In the genomic region with DNA sequence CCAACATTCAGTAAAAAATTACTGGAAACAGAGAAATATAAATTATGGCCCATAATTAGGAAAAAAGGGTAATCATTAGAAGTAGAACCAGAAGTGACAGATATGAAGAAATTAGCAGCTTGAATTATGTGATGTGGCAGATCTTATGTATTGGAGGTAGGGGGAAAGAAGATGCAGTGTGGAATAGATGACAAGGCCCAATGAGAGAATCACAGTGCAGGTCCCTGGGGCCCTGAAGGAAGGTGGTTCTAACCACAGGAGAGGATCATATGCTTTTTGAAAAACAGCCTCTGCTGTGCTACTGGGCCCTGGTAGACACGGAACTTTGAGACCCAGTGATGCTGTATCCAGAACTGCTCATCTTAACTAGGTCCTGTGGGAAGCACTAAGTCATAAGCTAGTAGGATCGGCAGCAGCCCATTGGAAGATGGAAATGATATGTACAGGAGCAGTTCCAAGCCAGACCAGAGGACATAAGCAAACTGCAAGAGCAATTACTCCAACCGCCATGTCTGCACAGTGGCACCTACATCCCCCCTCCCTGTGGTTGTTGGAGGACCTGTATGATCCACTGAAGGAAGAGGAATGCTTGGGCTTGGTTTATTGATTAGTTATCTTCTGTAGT, we compare ENCODE assay signal across 27 cellular contexts. TPM values are rescaled to one million over a fixed set of nuclear protein-coding genes. Genes with fewer than 3 reads are reported as not detected.
DNase-seq lines count a peak whose midpoint lies in the region; ATAC-seq and TF ChIP-seq lines count a peak whose summit lies in the region.
"Had no signal": no experiment of that assay in that cellular context is flagged by ENCODE, and none has a peak within 500 bp of the region (broad histone marks: within the 10 kb centered on the region; RNA-seq: fewer than 3 reads in every experiment).

No MANE protein-coding gene starts in this region.

- H3K4me3 Mint-ChIP-seq in activated naive CD4-positive, alpha-beta T cell treated with anti-CD3 and anti-CD28 coated beads for 36 hours: no peak overlapping the region
- no peak overlapping the region for H3K4me3 Mint-ChIP-seq in activated T-helper 1 cell treated with anti-CD3 and anti-CD28 coated beads, Interleukin-12 subunit alpha, Interleukin-12 subunit beta, Interleukin-2, Interleukin-4 antibody, amounts not matched to agents 30 ng/mL and 10 ng/mL and 1 ng/mL, durations not matched to agents 14 hours and 24 hours and 36 hours
- no peak overlapping the region for H3K4me3 Mint-ChIP-seq in stimulated activated effector memory CD8-positive, alpha-beta T cell treated with anti-CD3 and anti-CD28 coated beads, Interleukin-12 subunit alpha, Interleukin-12 subunit beta, amount 100 ng/mL, for 72 hours
- H3K4me3 Mint-ChIP-seq: CD14-positive monocyte; CD8-positive, alpha-beta memory T cell had no signal

- no peaks in the 10 kb centered on the region for H4K20me1 ChIP-seq in HCT116 (ENCODE audit: insufficient read depth)

- POLR2A ChIA-PET in HCT116 (lab: Charles Lee): no interaction called here
- POLR2A ChIA-PET in RWPE1 (lab: Yijun Ruan, JAX; ENCODE audit: low non-redundant PET): no interaction called here

- no peak for TF ChIP-seq RAD21 in HCT116 (IDR thresholded peaks at IDR 0.05; ENCODE audit: low read depth)

- CTCF ChIA-PET in activated naive CD4-positive, alpha-beta T cell treated with anti-CD3 and anti-CD28 coated beads for 36 hours (lab: Charles Lee): interaction anchor here (0.5 to 1.2 kb wide), 4 partner anchors 15 to 607 kb away, joined by 4 read pairs; no protein-coding TSS in a partner anchor
- CTCF ChIA-PET in HCT116 (lab: Charles Lee) (no interaction called here), RWPE1 (lab: Yijun Ruan, JAX) (interaction anchor here (0.7 kb wide), 1 partner anchor 937 kb away, joined by 4 read pairs; no protein-coding TSS in a partner anchor)

- H3K4me3 ChIP-seq in HCT116 (replicated peaks in 1 of 2; ENCODE audit: low read depth in 1 of 2, low read length in 2 of 2): no peak overlapping the region
- H3K4me3 ChIP-seq: GM12878 had no signal

- no peak overlapping the region for H3K9ac ChIP-seq in HCT116 (ENCODE audit: low read length)

- TF ChIP-seq POLR2A in HCT116 (IDR thresholded peaks at IDR 0.05; ENCODE audit: borderline replicate concordance, extremely low read depth, insufficient read depth, insufficient read length): no peak

- intact Hi-C loops in activated naive CD4-positive, alpha-beta T cell treated with anti-CD3 and anti-CD28 coated beads for 36 hours (cut with micrococcal nuclease): loop anchor here (10.0 kb wide), 2 partner anchors 457 to 543 kb away; no protein-coding TSS in a partner anchor
- intact Hi-C loops in HCT116 (cut with micrococcal nuclease): no loop called here
- intact Hi-C loops in activated T-helper 1 cell treated with anti-CD3 and anti-CD28 coated beads, Interleukin-12 subunit alpha, Interleukin-12 subunit beta, Interleukin-2, Interleukin-4 antibody, amounts not matched to agents 30 ng/mL and 10 ng/mL and 1 ng/mL, durations not matched to agents 14 hours and 24 hours and 36 hours (cut with micrococcal nuclease): no loop called here

- peak overlapping the region; percentile 79 for H3K27ac Mint-ChIP-seq in activated naive CD4-positive, alpha-beta T cell treated with anti-CD3 and anti-CD28 coated beads for 36 hours
- peak overlapping the region; percentile 1 for H3K27ac Mint-ChIP-seq in activated T-helper 1 cell treated with anti-CD3 and anti-CD28 coated beads, Interleukin-12 subunit alpha, Interleukin-12 subunit beta, Interleukin-2, Interleukin-4 antibody, amounts not matched to agents 30 ng/mL and 10 ng/mL and 1 ng/mL, durations not matched to agents 14 hours and 24 hours and 36 hours
- peak overlapping the region; percentile 24 for H3K27ac Mint-ChIP-seq in stimulated activated effector memory CD8-positive, alpha-beta T cell treated with anti-CD3 and anti-CD28 coated beads, Interleukin-12 subunit alpha, Interleukin-12 subunit beta, amount 100 ng/mL, for 72 hours

- H3K4me1 ChIP-seq in HCT116 (ENCODE audit: control insufficient read depth in 1 of 2, insufficient read depth in 2 of 2, low read length in 2 of 2): no peaks in the 10 kb centered on the region
- H3K4me1 ChIP-seq: BE2C had no signal

- no peaks in the 10 kb centered on the region for H3K27me3 Mint-ChIP-seq in activated naive CD4-positive, alpha-beta T cell treated with anti-CD3 and anti-CD28 coated beads for 36 hours (ENCODE audit: low read depth)
- H3K27me3 Mint-ChIP-seq in activated T-helper 1 cell treated with anti-CD3 and anti-CD28 coated beads, Interleukin-12 subunit alpha, Interleukin-12 subunit beta, Interleukin-2, Interleukin-4 antibody, amounts not matched to agents 30 ng/mL and 10 ng/mL and 1 ng/mL, durations not matched to agents 14 hours and 24 hours and 36 hours (ENCODE audit: insufficient read depth): no peaks in the 10 kb centered on the region

- RAD21 ChIA-PET in HCT116 (lab: Charles Lee; ENCODE audit: low non-redundant PET in 1 of 2, low total read pairs in 2 of 2, uncharacterized antibody in 2 of 2, unreplicated experiment in 2 of 2): no interaction called here

- no peaks in the 10 kb centered on the region for H3K9me3 Mint-ChIP-seq in activated naive CD4-positive, alpha-beta T cell treated with anti-CD3 and anti-CD28 coated beads for 36 hours
- no peaks in the 10 kb centered on the region for H3K9me3 Mint-ChIP-seq in activated T-helper 1 cell treated with anti-CD3 and anti-CD28 coated beads, Interleukin-12 subunit alpha, Interleukin-12 subunit beta, Interleukin-2, Interleukin-4 antibody, amounts not matched to agents 30 ng/mL and 10 ng/mL and 1 ng/mL, durations not matched to agents 14 hours and 24 hours and 36 hours
- no peaks in the 10 kb centered on the region for H3K9me3 Mint-ChIP-seq in stimulated activated effector memory CD8-positive, alpha-beta T cell treated with anti-CD3 and anti-CD28 coated beads, Interleukin-12 subunit alpha, Interleukin-12 subunit beta, amount 100 ng/mL, for 72 hours
- H3K9me3 Mint-ChIP-seq: CD8-positive, alpha-beta memory T cell had no signal

- peak; percentile 28 for DNase-seq in activated naive CD4-positive, alpha-beta T cell treated with anti-CD3 and anti-CD28 coated beads for 36 hours
- DNase-seq in activated naive CD4-positive, alpha-beta T cell treated with anti-CD3 and anti-CD28 coated beads, Interleukin-2, amount 50 U/mL, for 16 hours: no peak
- DNase-seq in HCT116 (ENCODE audit: low read depth, low spot score) (no peak), RWPE1 (ENCODE audit: low spot score) (no peak)
- DNase-seq in activated T-helper 1 cell treated with anti-CD3 and anti-CD28 coated beads, Interleukin-12 subunit alpha, Interleukin-12 subunit beta, Interleukin-2, Interleukin-4 antibody, amounts not matched to agents 30 ng/mL and 10 ng/mL and 1 ng/mL, durations not matched to agents 14 hours and 24 hours and 36 hours (ENCODE audit: low spot score): no peak
- DNase-seq in stimulated activated effector memory CD8-positive, alpha-beta T cell treated with anti-CD3 and anti-CD28 coated beads, Interleukin-12 subunit alpha, Interleukin-12 subunit beta, amount 100 ng/mL, for 72 hours (ENCODE audit: low spot score in 2 of 2): no peak
- DNase-seq: ACHN; BE2C; CD8-positive, alpha-beta memory T cell; DMS 273 treated with DMSO at 0.1 percent for 48 hours; DMS79; EL; GDM1; NCI-H1048; NCI-H1417; NCI-H1694; NCI-H2029 treated with DMSO at 0.1 percent for 48 hours; NCI-H526 treated with DMSO at 0.1 percent for 48 hours; RPMI8226; SHP77 had no signal

- TF ChIP-seq CTCF in HCT116 (IDR thresholded peaks at IDR 0.05 in 2 of 3, conservative IDR thresholded peaks at IDR 0.05 in 1 of 3; ENCODE audit: borderline replicate concordance in 1 of 3, insufficient read depth in 1 of 3, low read depth in 2 of 3, low read length in 2 of 3) (no peak), RWPE1 (conservative IDR thresholded peaks at IDR 0.05; ENCODE audit: low read depth) (no peak)

- peaks cover 31% of the 10 kb centered on the region for H3K36me3 Mint-ChIP-seq in activated naive CD4-positive, alpha-beta T cell treated with anti-CD3 and anti-CD28 coated beads for 36 hours (ENCODE audit: low read depth)
- H3K36me3 Mint-ChIP-seq in activated T-helper 1 cell treated with anti-CD3 and anti-CD28 coated beads, Interleukin-12 subunit alpha, Interleukin-12 subunit beta, Interleukin-2, Interleukin-4 antibody, amounts not matched to agents 30 ng/mL and 10 ng/mL and 1 ng/mL, durations not matched to agents 14 hours and 24 hours and 36 hours (ENCODE audit: low read depth): peaks cover 30% of the 10 kb centered on the region
- H3K36me3 Mint-ChIP-seq in stimulated activated effector memory CD8-positive, alpha-beta T cell treated with anti-CD3 and anti-CD28 coated beads, Interleukin-12 subunit alpha, Interleukin-12 subunit beta, amount 100 ng/mL, for 72 hours: peaks cover 10% of the 10 kb centered on the region

- TSS peak; percentile 29 for BruUV-seq in HCT116 (replicated peaks; lab: Mats Ljungman, UMichigan)

- H3K9me3 ChIP-seq in HCT116 (ENCODE audit: control insufficient read depth in 1 of 2, insufficient read depth in 1 of 2, low read depth in 1 of 2, low read length in 2 of 2): no peaks in the 10 kb centered on the region
- H3K9me3 ChIP-seq: BE2C had no signal

- no peak overlapping the region for H2AFZ ChIP-seq in HCT116 (ENCODE audit: low read depth, low read length, poor library complexity, severe bottlenecking)

- H3K4me2 ChIP-seq in HCT116 (ENCODE audit: low read length): no peak overlapping the region

- H3K79me2 ChIP-seq in HCT116 (ENCODE audit: insufficient read depth, low read length): no peaks in the 10 kb centered on the region

- peaks cover 23% of the 10 kb centered on the region for H3K4me1 Mint-ChIP-seq in activated naive CD4-positive, alpha-beta T cell treated with anti-CD3 and anti-CD28 coated beads for 36 hours (ENCODE audit: low read depth)
- peaks cover 3% of the 10 kb centered on the region for H3K4me1 Mint-ChIP-seq in activated T-helper 1 cell treated with anti-CD3 and anti-CD28 coated beads, Interleukin-12 subunit alpha, Interleukin-12 subunit beta, Interleukin-2, Interleukin-4 antibody, amounts not matched to agents 30 ng/mL and 10 ng/mL and 1 ng/mL, durations not matched to agents 14 hours and 24 hours and 36 hours (ENCODE audit: low read depth)
- H3K4me1 Mint-ChIP-seq in stimulated activated effector memory CD8-positive, alpha-beta T cell treated with anti-CD3 and anti-CD28 coated beads, Interleukin-12 subunit alpha, Interleukin-12 subunit beta, amount 100 ng/mL, for 72 hours: peaks cover 15% of the 10 kb centered on the region

- no peaks in the 10 kb centered on the region for H3K27me3 ChIP-seq in HCT116 (ENCODE audit: insufficient read depth, low read length)

- H3K36me3 ChIP-seq in HCT116 (ENCODE audit: control insufficient read depth in 1 of 2, insufficient read depth in 2 of 2, low read length in 2 of 2): peaks cover under 1 to 7% of the 10 kb centered on the region in 2 experiments; a peak in 3 of 4 replicates
- H3K36me3 ChIP-seq: BE2C had no signal

- ATAC-seq in HCT116 (no peak), GM19397 (IDR thresholded peaks at IDR 0.05; ENCODE audit: unreplicated experiment) (no peak)
- peak; percentile 46 for ATAC-seq in stimulated activated effector memory CD8-positive, alpha-beta T cell treated with anti-CD3 and anti-CD28 coated beads, Interleukin-12 subunit alpha, Interleukin-12 subunit beta, amount 100 ng/mL, for 72 hours

- no peak overlapping the region for H3K27ac ChIP-seq in HCT116 (ENCODE audit: low read depth, low read length)
- H3K27ac ChIP-seq in RWPE1: no peak overlapping the region
- H3K27ac ChIP-seq: HL-60 had no signal

- no peaks in the 10 kb centered on the region for H3K9me2 ChIP-seq in HCT116 (ENCODE audit: insufficient read depth)

RNA-seq across cellular contexts. Expression of a gene that starts 14.2 kb away (rescaled TPM):
- 10 to 100 TPM; 48.5 to 50.8 TPM for total RNA-seq in activated naive CD4-positive, alpha-beta T cell treated with anti-CD3 and anti-CD28 coated beads for 36 hours
- total RNA-seq in HCT116 (2021; ENCODE audit: unreplicated experiment): 51.6 TPM
- polyA plus RNA-seq in HCT116 (2012): 20.8 and 23.1 TPM in 2 replicates
- total RNA-seq in activated T-helper 1 cell treated with anti-CD3 and anti-CD28 coated beads, Interleukin-12 subunit alpha, Interleukin-12 subunit beta, Interleukin-2, Interleukin-4 antibody, amounts not matched to agents 30 ng/mL and 10 ng/mL and 1 ng/mL, durations not matched to agents 14 hours and 24 hours and 36 hours: 18.9 and 21.4 TPM in 2 replicates

RNA-seq across cellular contexts. Expression of a gene that starts 40.5 kb away (rescaled TPM):
- total RNA-seq in activated naive CD4-positive, alpha-beta T cell treated with anti-CD3 and anti-CD28 coated beads for 36 hours: not detected
- total RNA-seq in HCT116 (2021; ENCODE audit: unreplicated experiment): not detected
- not detected in 2 replicates for polyA plus RNA-seq in HCT116 (2012)
- not detected in 2 replicates for total RNA-seq in activated T-helper 1 cell treated with anti-CD3 and anti-CD28 coated beads, Interleukin-12 subunit alpha, Interleukin-12 subunit beta, Interleukin-2, Interleukin-4 antibody, amounts not matched to agents 30 ng/mL and 10 ng/mL and 1 ng/mL, durations not matched to agents 14 hours and 24 hours and 36 hours
- total RNA-seq: CD8-positive, alpha-beta memory T cell; GM12878; H4; NCI-H460; SK-MEL-5 had no signal
- polyA plus RNA-seq: CD14-positive monocyte; CD8-positive, alpha-beta memory T cell; GM12878 had no signal

Comparison
In these comparisons a context has a peak if more than half of its experiments do, and no peak if none do; other contexts are left out.
1. H3K27ac Mint-ChIP-seq: peak in every context shown above with its lines; median percentile 79 in activated naive CD4-positive, alpha-beta T cell treated with anti-CD3 and anti-CD28 coated beads for 36 hours; 24 in stimulated activated effector memory CD8-positive, alpha-beta T cell treated with anti-CD3 and anti-CD28 coated beads, Interleukin-12 subunit alpha, Interleukin-12 subunit beta, amount 100 ng/mL, for 72 hours; 1 in activated T-helper 1 cell treated with anti-CD3 and anti-CD28 coated beads, Interleukin-12 subunit alpha, Interleukin-12 subunit beta, Interleukin-2, Interleukin-4 antibody, amounts not matched to agents 30 ng/mL and 10 ng/mL and 1 ng/mL, durations not matched to agents 14 hours and 24 hours and 36 hours.